Comparison of ENCODE assay signal across 29 cellular contexts in genomic region chr21:16243396-16243795, GRCh38.
"Had no signal": no experiment of that assay in that cellular context is flagged by ENCODE, and none has a peak within 500 bp of the region (broad histone marks: within the 10 kb centered on the region; RNA-seq: fewer than 3 reads in every experiment).

No MANE protein-coding gene starts in this region.

- H3K27me3 ChIP-seq: ascending aorta, cardiac muscle cell, Peyer's patch, SJSA1 had no signal

- H3K4me2 ChIP-seq: SK-N-SH had no signal

- H3K36me3 ChIP-seq: ascending aorta, cardiac muscle cell, Peyer's patch, SJSA1 had no signal

- H3K9ac ChIP-seq: SK-N-SH had no signal

- H3K4me1 ChIP-seq: ascending aorta, Peyer's patch, SJSA1 had no signal

- H3K27ac ChIP-seq: ascending aorta, cardiac muscle cell, Peyer's patch, SJSA1 had no signal

- DNase-seq: activated CD4-positive, alpha-beta T cell treated with anti-CD3 and anti-CD28 coated beads for 36 hours; activated CD4-positive, alpha-beta T cell treated with anti-CD3 and anti-CD28 coated beads, Interleukin-2, amount 10 ng/mL, durations not matched to agents 7 days and 5 days; activated CD4-positive, alpha-beta T cell treated with anti-CD3 and anti-CD28 coated beads, Interleukin-2, amount 50 U/mL, for 48 hours; activated CD8-positive, alpha-beta T cell treated with anti-CD3 and anti-CD28 coated beads, Interleukin-2, amount 10 ng/mL, durations not matched to agents 7 days and 5 days; activated gamma-delta T cell; activated naive CD4-positive, alpha-beta T cell treated with Interleukin-2 at 50 U/mL for 16 hours; activated naive CD8-positive, alpha-beta T cell treated with anti-CD3 and anti-CD28 coated beads, Interleukin-2, amount 10 ng/mL, durations not matched to agents 7 days and 5 days; activated T-cell treated with anti-CD3 and anti-CD28 coated beads, Interleukin-2, amount 50 U/mL, for 24 hours; amygdala; NCI-H1105 treated with DMSO at 0.1 percent for 48 hours; NCI-H1436; NCI-H1694; NCI-H1930; NCI-H2081 treated with DMSO at 0.1 percent for 48 hours; NCI-H2171; NCI-H510A; NCI-H526; NCI-H748 treated with DMSO at 0.1 percent for 48 hours; NK-92 treated with Interleukin-12 subunit alpha and Interleukin-12 subunit beta, amount 100 ng/mL, for 24 hours; PC-3; Peyer's patch; RPMI8226; SHP77 treated with DMSO at 0.1 percent for 48 hours; SK-N-SH had no signal

- ATAC-seq: activated CD4-positive, alpha-beta T cell treated with anti-CD3 and anti-CD28 coated beads for 36 hours; activated CD4-positive, CD25-positive, alpha-beta regulatory T cell treated with anti-CD3 and anti-CD28 coated beads, Interleukin-2, amount 50 U/mL, for 24 hours; activated CD8-positive, alpha-beta T cell treated with anti-CD3 and anti-CD28 coated beads, Interleukin-2, amount 10 ng/mL, durations not matched to agents 7 days and 5 days; PC-3; WTC11 had no signal

- H3K9me3 ChIP-seq: ascending aorta, Peyer's patch, SJSA1, SK-N-SH had no signal

- H3K4me3 ChIP-seq: ascending aorta, cardiac muscle cell, Peyer's patch, SJSA1 had no signal
